Comparison of ENCODE assay signal across 18 cellular contexts in the genomic region with DNA sequence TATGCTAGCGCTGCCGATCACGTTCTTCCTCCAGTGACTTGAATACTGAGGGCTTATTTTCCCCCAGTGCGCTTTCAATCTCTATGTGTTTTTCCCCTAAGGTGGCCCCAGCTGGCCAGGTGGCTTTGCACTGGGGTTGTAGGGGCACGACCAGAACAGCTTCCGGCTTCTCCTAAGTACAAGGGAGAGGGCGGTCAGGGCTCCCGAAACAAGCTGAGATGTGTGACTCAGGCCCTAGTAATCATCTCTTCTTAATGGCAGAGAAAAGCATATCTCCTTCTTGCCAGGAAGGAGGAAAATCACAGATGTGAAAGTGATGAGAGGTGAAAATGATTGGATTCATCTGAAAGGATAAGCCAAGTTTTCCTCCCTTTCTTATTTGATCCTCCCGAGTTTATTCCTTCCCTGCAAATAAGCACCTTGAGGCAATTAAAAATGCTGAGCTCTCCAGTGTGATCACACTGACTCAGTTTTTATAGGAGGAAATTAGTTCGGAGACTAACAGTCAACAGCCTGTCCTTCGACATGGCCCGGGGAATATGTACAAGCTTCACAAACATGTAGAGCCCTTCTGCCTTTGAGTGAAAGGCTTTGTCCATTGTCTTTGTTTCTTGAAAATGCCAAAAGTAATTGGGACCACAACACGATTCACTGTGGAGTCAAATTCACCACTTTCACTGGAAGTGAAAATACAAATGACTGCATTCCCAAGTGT.
DNase-seq lines count a peak whose midpoint lies in the region; ATAC-seq, FAIRE-seq and TF ChIP-seq lines count a peak whose summit lies in the region.
"Had no signal": no experiment of that assay in that cellular context is flagged by ENCODE, and none has a peak within 500 bp of the region (broad histone marks: within the 10 kb centered on the region; RNA-seq: fewer than 3 reads in every experiment).

No MANE protein-coding gene starts in this region.

- no peaks in the 10 kb centered on the region for H3K4me1 Mint-ChIP-seq in activated CD8-positive, alpha-beta T cell treated with anti-CD3 and anti-CD28 coated beads for 36 hours (ENCODE audit: low read depth)
- H3K4me1 Mint-ChIP-seq: mesothelial cell of epicardium had no signal

- no peak for ATAC-seq in activated CD8-positive, alpha-beta T cell treated with anti-CD3 and anti-CD28 coated beads for 36 hours
- ATAC-seq: right cardiac atrium, Right ventricle myocardium inferior had no signal

- DNase-seq in AG08395 (ENCODE audit: low spot score), result peak; percentile 78
- peak; percentile 47 for DNase-seq in H54 (ENCODE audit: insufficient read length, low spot score)
- DNase-seq in adipocyte (ENCODE audit: low read depth), result peak; percentile 21
- DNase-seq in iPS-NIHi11 (ENCODE audit: low spot score), result peak; percentile 8
- no peak for DNase-seq in activated CD8-positive, alpha-beta T cell treated with anti-CD3 and anti-CD28 coated beads for 36 hours
- DNase-seq in NCI-H1092 treated with DMSO at 0.1 percent for 48 hours (lab: John Stamatoyannopoulos, UW), result no peak
- DNase-seq in epidermal melanocyte (ENCODE audit: insufficient read length, low spot score), result no peak
- no peak for DNase-seq in GF-D8 (lab: John Stamatoyannopoulos, UW)
- DNase-seq: activated gamma-delta T cell, Caco-2, kidney, NCI-H1048, NCI-H2171 treated with DMSO at 0.1 percent for 48 hours, right cardiac atrium, uterus had no signal

- no peak overlapping the region for H3K27ac Mint-ChIP-seq in activated CD8-positive, alpha-beta T cell treated with anti-CD3 and anti-CD28 coated beads for 36 hours
- H3K27ac Mint-ChIP-seq: mesothelial cell of epicardium had no signal

- TF ChIP-seq POLR2A in H54 (IDR thresholded peaks at IDR 0.05; ENCODE audit: low read depth, low read length), result no peak

- H3K36me3 ChIP-seq in adipocyte (ENCODE audit: control insufficient read depth, insufficient read depth, low read length, severe bottlenecking), result no peaks in the 10 kb centered on the region
- H3K36me3 ChIP-seq: neutrophil, uterus had no signal

- no peak overlapping the region for H3K4me3 Mint-ChIP-seq in activated CD8-positive, alpha-beta T cell treated with anti-CD3 and anti-CD28 coated beads for 36 hours
- H3K4me3 Mint-ChIP-seq: mesothelial cell of epicardium had no signal

- intact Hi-C loops in activated CD8-positive, alpha-beta T cell treated with anti-CD3 and anti-CD28 coated beads for 36 hours (cut with micrococcal nuclease), result no loop called here

- peak; percentile 80 for FAIRE-seq in H54 (lab: Jason Lieb, UNC)
- FAIRE-seq: kidney had no signal

- no peak for TF ChIP-seq CTCF in activated CD8-positive, alpha-beta T cell treated with anti-CD3 and anti-CD28 coated beads for 36 hours (IDR thresholded peaks at IDR 0.05)

- no peaks in the 10 kb centered on the region for H3K9me3 ChIP-seq in adipocyte (ENCODE audit: control insufficient read depth, low read length)
- H3K9me3 ChIP-seq: Caco-2, neutrophil, uterus had no signal

- H3K9ac ChIP-seq in adipocyte (ENCODE audit: low read length), result no peak overlapping the region

- POLR2A ChIA-PET in activated CD8-positive, alpha-beta T cell treated with anti-CD3 and anti-CD28 coated beads for 36 hours (lab: Charles Lee), result no interaction called here

- CTCF ChIA-PET in activated CD8-positive, alpha-beta T cell treated with anti-CD3 and anti-CD28 coated beads for 36 hours (lab: Charles Lee), result no interaction called here

- H3K36me3 Mint-ChIP-seq in activated CD8-positive, alpha-beta T cell treated with anti-CD3 and anti-CD28 coated beads for 36 hours (ENCODE audit: low read depth), result no peaks in the 10 kb centered on the region
- H3K36me3 Mint-ChIP-seq: mesothelial cell of epicardium had no signal

- no peaks in the 10 kb centered on the region for H3K27me3 Mint-ChIP-seq in activated CD8-positive, alpha-beta T cell treated with anti-CD3 and anti-CD28 coated beads for 36 hours

- no peaks in the 10 kb centered on the region for H3K4me1 ChIP-seq in adipocyte (ENCODE audit: control insufficient read depth, insufficient read depth, low read length)
- H3K4me1 ChIP-seq: Caco-2, uterus had no signal

- H3K4me3 ChIP-seq in adipocyte (ENCODE audit: low read length), result no peak overlapping the region
- H3K4me3 ChIP-seq: uterus had no signal

- no peaks in the 10 kb centered on the region for H3K27me3 ChIP-seq in adipocyte (replicated peaks; ENCODE audit: control insufficient read depth, insufficient read depth, low read length)
- H3K27me3 ChIP-seq: neutrophil, uterus had no signal

- H3K9me3 Mint-ChIP-seq in activated CD8-positive, alpha-beta T cell treated with anti-CD3 and anti-CD28 coated beads for 36 hours, result no peaks in the 10 kb centered on the region

Comparison
In these comparisons a context has a peak if more than half of its experiments do, and no peak if none do; other contexts are left out.
1. DNase-seq: peak in AG08395 (single experiment), H54 (single experiment), adipocyte (single experiment) and iPS-NIHi11 (single experiment); none in activated CD8-positive, alpha-beta T cell treated with anti-CD3 and anti-CD28 coated beads for 36 hours (single experiment), NCI-H1092 treated with DMSO at 0.1 percent for 48 hours (single experiment), epidermal melanocyte (single experiment) and GF-D8 (single experiment).